Comparison of ENCODE assay signal across 11 cellular contexts in the genomic region with DNA sequence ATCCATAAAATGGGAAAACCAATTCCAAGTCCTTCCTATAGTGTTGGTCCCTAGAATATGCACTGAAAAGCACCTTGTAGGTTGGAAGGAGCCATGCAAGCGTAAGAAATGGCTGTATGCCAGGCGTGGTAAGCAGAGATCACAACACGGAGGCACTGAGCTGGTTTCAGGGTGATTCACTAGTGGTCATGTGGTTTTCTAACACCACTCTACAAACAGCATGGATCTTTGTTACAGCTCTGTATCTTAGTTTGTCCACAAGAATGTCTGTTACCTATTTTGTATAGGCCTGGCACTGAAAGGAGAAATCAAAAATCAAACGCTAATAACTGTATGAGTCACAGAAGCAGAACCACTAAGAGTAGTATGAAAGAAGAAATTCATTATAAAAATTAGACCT.
DNase-seq lines count a peak whose midpoint lies in the region; ATAC-seq and TF ChIP-seq lines count a peak whose summit lies in the region.
"Had no signal": no experiment of that assay in that cellular context is flagged by ENCODE, and none has a peak within 500 bp of the region (broad histone marks: within the 10 kb centered on the region; RNA-seq: fewer than 3 reads in every experiment).

No MANE protein-coding gene starts in this region.

- H2AFZ ChIP-seq in smooth muscle cell (ENCODE audit: low read depth) (no peak overlapping the region), osteoblast (ENCODE audit: low read length) (no peak overlapping the region)

- no peak overlapping the region for H3K4me3 Mint-ChIP-seq in activated CD4-positive, alpha-beta memory T cell treated with anti-CD3 and anti-CD28 coated beads for 36 hours
- H3K4me3 Mint-ChIP-seq in activated CD4-positive, alpha-beta memory T cell treated with anti-CD3 and anti-CD28 coated beads, Interleukin-2, amount 10 ng/mL, durations not matched to agents 7 days and 5 days, result no peak overlapping the region

- peak; percentile 92 for ATAC-seq in HG02981 (IDR thresholded peaks at IDR 0.05; ENCODE audit: unreplicated experiment)
- ATAC-seq in GM18519 (IDR thresholded peaks at IDR 0.05; ENCODE audit: low FRiP score, unreplicated experiment), result no peak

- CTCF ChIA-PET in activated CD4-positive, alpha-beta memory T cell treated with anti-CD3 and anti-CD28 coated beads for 36 hours (lab: Charles Lee), result no interaction called here
- CTCF ChIA-PET in activated CD4-positive, alpha-beta memory T cell treated with anti-CD3 and anti-CD28 coated beads, Interleukin-2, amount 10 ng/mL, durations not matched to agents 7 days and 5 days (lab: Charles Lee), result no interaction called here

- no peaks in the 10 kb centered on the region for H3K27me3 Mint-ChIP-seq in activated CD4-positive, alpha-beta memory T cell treated with anti-CD3 and anti-CD28 coated beads for 36 hours
- no peaks in the 10 kb centered on the region for H3K27me3 Mint-ChIP-seq in activated CD4-positive, alpha-beta memory T cell treated with anti-CD3 and anti-CD28 coated beads, Interleukin-2, amount 10 ng/mL, durations not matched to agents 7 days and 5 days

- 30% methylated on average over 4 of the region's 4 CpGs for WGBS in smooth muscle cell (ENCODE audit: low lambda C conversion rate)

- intact Hi-C loops in activated CD4-positive, alpha-beta memory T cell treated with anti-CD3 and anti-CD28 coated beads for 36 hours (cut with micrococcal nuclease), result no loop called here

- POLR2A ChIA-PET in activated CD4-positive, alpha-beta memory T cell treated with anti-CD3 and anti-CD28 coated beads for 36 hours (lab: Charles Lee), result no interaction called here
- POLR2A ChIA-PET in activated CD4-positive, alpha-beta memory T cell treated with anti-CD3 and anti-CD28 coated beads, Interleukin-2, amount 10 ng/mL, durations not matched to agents 7 days and 5 days (lab: Charles Lee), result no interaction called here

- peak overlapping the region; percentile 48 for H3K27ac ChIP-seq in smooth muscle cell (ENCODE audit: low read depth)
- no peak overlapping the region for H3K27ac ChIP-seq in osteoblast (ENCODE audit: low read depth, low read length)

- TF ChIP-seq CTCF in smooth muscle cell (IDR thresholded peaks at IDR 0.05; ENCODE audit: borderline replicate concordance, insufficient read depth, poor library complexity, severe bottlenecking), result no peak
- TF ChIP-seq CTCF in osteoblast (IDR thresholded peaks at IDR 0.05; ENCODE audit: extremely low read depth, low read depth, low read length), result no peak

- H3K27me3 ChIP-seq in smooth muscle cell (ENCODE audit: low read depth) (no peaks in the 10 kb centered on the region), osteoblast (ENCODE audit: insufficient read depth, low read length) (peaks cover 4% of the 10 kb centered on the region)
- H3K27me3 ChIP-seq: BE2C had no signal

- H3K4me3 ChIP-seq in smooth muscle cell (no peak overlapping the region), osteoblast (ENCODE audit: insufficient read depth, low read length) (no peak overlapping the region)

- no peak overlapping the region for H3K4me2 ChIP-seq in smooth muscle cell
- no peak overlapping the region for H3K4me2 ChIP-seq in osteoblast (ENCODE audit: insufficient read depth, low read length)

- no peaks in the 10 kb centered on the region for H4K20me1 ChIP-seq in smooth muscle cell (ENCODE audit: low read depth)
- no peaks in the 10 kb centered on the region for H4K20me1 ChIP-seq in osteoblast (ENCODE audit: insufficient read depth, low read length)

- no peaks in the 10 kb centered on the region for H3K36me3 ChIP-seq in smooth muscle cell (ENCODE audit: low read depth)
- no peaks in the 10 kb centered on the region for H3K36me3 ChIP-seq in osteoblast (ENCODE audit: insufficient read depth, low read length)
- H3K36me3 ChIP-seq: BE2C had no signal

- H3K9me3 Mint-ChIP-seq in activated CD4-positive, alpha-beta memory T cell treated with anti-CD3 and anti-CD28 coated beads for 36 hours, result no peaks in the 10 kb centered on the region
- no peaks in the 10 kb centered on the region for H3K9me3 Mint-ChIP-seq in activated CD4-positive, alpha-beta memory T cell treated with anti-CD3 and anti-CD28 coated beads, Interleukin-2, amount 10 ng/mL, durations not matched to agents 7 days and 5 days

- no peak overlapping the region for H3K9ac ChIP-seq in smooth muscle cell (ENCODE audit: low read depth)

- DNase-seq in activated CD4-positive, alpha-beta memory T cell treated with anti-CD3 and anti-CD28 coated beads for 36 hours, result peak; percentile 28
- no peak for DNase-seq in activated CD4-positive, alpha-beta memory T cell treated with anti-CD3 and anti-CD28 coated beads, Interleukin-2, amount 10 ng/mL, durations not matched to agents 7 days and 5 days
- DNase-seq in amniotic epithelial cell (ENCODE audit: low read depth) (peak; percentile 89), smooth muscle cell (lab: John Stamatoyannopoulos, UW; ENCODE audit: unreplicated experiment) (no peak), osteoblast (ENCODE audit: insufficient read length, low spot score, missing footprints) (no peak), cerebellar nuclear complex (lab: John Stamatoyannopoulos, UW) (no peak)
- DNase-seq: BE2C; effector CD4-positive, alpha-beta T cell; NCI-H345 had no signal

- no peaks in the 10 kb centered on the region for H3K9me3 ChIP-seq in smooth muscle cell (replicated peaks; ENCODE audit: low read depth)
- no peaks in the 10 kb centered on the region for H3K9me3 ChIP-seq in osteoblast (ENCODE audit: low read depth, low read length)
- H3K9me3 ChIP-seq: BE2C had no signal

- H3K4me1 ChIP-seq in smooth muscle cell (ENCODE audit: low read depth), result no peaks in the 10 kb centered on the region
- H3K4me1 ChIP-seq in osteoblast (ENCODE audit: insufficient read depth, low read length), result peaks cover 10% of the 10 kb centered on the region
- H3K4me1 ChIP-seq: BE2C had no signal

- H3F3A ChIP-seq in smooth muscle cell (ENCODE audit: low read depth), result no peaks in the 10 kb centered on the region

- no peaks in the 10 kb centered on the region for H3K4me1 Mint-ChIP-seq in activated CD4-positive, alpha-beta memory T cell treated with anti-CD3 and anti-CD28 coated beads for 36 hours (ENCODE audit: low read depth)
- H3K4me1 Mint-ChIP-seq in activated CD4-positive, alpha-beta memory T cell treated with anti-CD3 and anti-CD28 coated beads, Interleukin-2, amount 10 ng/mL, durations not matched to agents 7 days and 5 days, result peaks cover 3% of the 10 kb centered on the region

- H3K27ac Mint-ChIP-seq in activated CD4-positive, alpha-beta memory T cell treated with anti-CD3 and anti-CD28 coated beads for 36 hours, result no peak overlapping the region
- H3K27ac Mint-ChIP-seq in activated CD4-positive, alpha-beta memory T cell treated with anti-CD3 and anti-CD28 coated beads, Interleukin-2, amount 10 ng/mL, durations not matched to agents 7 days and 5 days, result no peak overlapping the region

- H3K79me2 ChIP-seq in smooth muscle cell (ENCODE audit: low read depth) (no peaks in the 10 kb centered on the region), osteoblast (ENCODE audit: insufficient read depth, low read length) (no peaks in the 10 kb centered on the region)

- H3K36me3 Mint-ChIP-seq in activated CD4-positive, alpha-beta memory T cell treated with anti-CD3 and anti-CD28 coated beads for 36 hours, result no peaks in the 10 kb centered on the region
- no peaks in the 10 kb centered on the region for H3K36me3 Mint-ChIP-seq in activated CD4-positive, alpha-beta memory T cell treated with anti-CD3 and anti-CD28 coated beads, Interleukin-2, amount 10 ng/mL, durations not matched to agents 7 days and 5 days (ENCODE audit: low read depth)

Comparison
In these comparisons a context has a peak if more than half of its experiments do, and no peak if none do; other contexts are left out.
1. DNase-seq: peak in activated CD4-positive, alpha-beta memory T cell treated with anti-CD3 and anti-CD28 coated beads for 36 hours (single experiment) and amniotic epithelial cell (single experiment); none in activated CD4-positive, alpha-beta memory T cell treated with anti-CD3 and anti-CD28 coated beads, Interleukin-2, amount 10 ng/mL, durations not matched to agents 7 days and 5 days (single experiment), smooth muscle cell (single experiment), osteoblast (single experiment) and cerebellar nuclear complex (0 of 2).